Comparison of ENCODE assay signal across 8 cellular contexts in genomic region chr12:39103552-39104165, GRCh38.
DNase-seq lines count a peak whose midpoint lies in the region; ATAC-seq and TF ChIP-seq lines count a peak whose summit lies in the region.

No MANE protein-coding gene starts in this region.

- H3K4me1 Mint-ChIP-seq in activated CD8-positive, alpha-beta T cell treated with anti-CD3 and anti-CD28 coated beads for 36 hours (ENCODE audit: low read depth): no peaks in the 10 kb centered on the region

- H3K36me3 ChIP-seq in DOHH2 (ENCODE audit: control insufficient read depth, low read length) (no peaks in the 10 kb centered on the region), heart left ventricle (no peaks in the 10 kb centered on the region)

- no peaks in the 10 kb centered on the region for H3K9me2 ChIP-seq in DOHH2 (replicated peaks; ENCODE audit: control insufficient read depth, low read length)

- CTCF ChIA-PET in activated CD8-positive, alpha-beta T cell treated with anti-CD3 and anti-CD28 coated beads for 36 hours (lab: Charles Lee): interaction anchor here (0.8 to 2.0 kb wide), 6 partner anchors 10 to 760 kb away, joined by 3 to 5 read pairs (median 4); partner anchors contain the start of gene CPNE8

- TF ChIP-seq CTCF in DOHH2 (IDR thresholded peaks at IDR 0.05; ENCODE audit: low read depth, low read length, poor library complexity, severe bottlenecking) (peak; percentile 72), heart left ventricle (IDR thresholded peaks at IDR 0.05) (peak; percentile 63 to 88 (median 80))
- peak; percentile 62 for TF ChIP-seq CTCF in activated CD8-positive, alpha-beta T cell treated with anti-CD3 and anti-CD28 coated beads for 36 hours (IDR thresholded peaks at IDR 0.05)

- H3K4me2 ChIP-seq in DOHH2 (ENCODE audit: low read length): no peak overlapping the region

- H3K9me3 Mint-ChIP-seq in activated CD8-positive, alpha-beta T cell treated with anti-CD3 and anti-CD28 coated beads for 36 hours: no peaks in the 10 kb centered on the region

- POLR2A ChIA-PET in activated CD8-positive, alpha-beta T cell treated with anti-CD3 and anti-CD28 coated beads for 36 hours (lab: Charles Lee): no interaction called here

- H3K4me1 ChIP-seq in DOHH2 (ENCODE audit: control insufficient read depth, low read length): no peaks in the 10 kb centered on the region
- no peaks in the 10 kb centered on the region for H3K4me1 ChIP-seq in heart left ventricle

- no peaks in the 10 kb centered on the region for H3K27me3 Mint-ChIP-seq in activated CD8-positive, alpha-beta T cell treated with anti-CD3 and anti-CD28 coated beads for 36 hours

- no peaks in the 10 kb centered on the region for H3K9me3 ChIP-seq in DOHH2 (ENCODE audit: control insufficient read depth, insufficient read depth, low read length)
- no peaks in the 10 kb centered on the region for H3K9me3 ChIP-seq in heart left ventricle

- H3F3A ChIP-seq in DOHH2 (ENCODE audit: control insufficient read depth, insufficient read depth): no peaks in the 10 kb centered on the region

- WGBS in heart left ventricle, 4 donors: 29 to 43% (median 41%) methylated on average over 8 of the region's 8 CpGs

- peak; percentile 55 for DNase-seq in NCI-H2107 treated with DMSO at 0.1 percent for 48 hours (lab: John Stamatoyannopoulos, UW; ENCODE audit: unreplicated experiment)
- peak; percentile 5 for DNase-seq in activated CD8-positive, alpha-beta T cell treated with anti-CD3 and anti-CD28 coated beads for 36 hours
- peak in 2 of 5 donors; percentile 19 to 24 for DNase-seq in heart left ventricle
- peak; percentile 57 for DNase-seq in retina
- DNase-seq in activated CD4-positive, alpha-beta T cell treated with anti-CD3 and anti-CD28 coated beads, Interleukin-2, amount 50 U/mL, for 48 hours: no peak

- no peak overlapping the region for H3K4me3 ChIP-seq in DOHH2 (ENCODE audit: low read length)
- no peak overlapping the region for H3K4me3 ChIP-seq in heart left ventricle

- H3K4me3 Mint-ChIP-seq in activated CD8-positive, alpha-beta T cell treated with anti-CD3 and anti-CD28 coated beads for 36 hours: no peak overlapping the region

- peak; percentile 98 for ATAC-seq in GM19328 (IDR thresholded peaks at IDR 0.05; ENCODE audit: unreplicated experiment)
- peak; percentile 90 for ATAC-seq in HG03108 (IDR thresholded peaks at IDR 0.05; ENCODE audit: unreplicated experiment)
- peak; percentile 68 for ATAC-seq in activated CD8-positive, alpha-beta T cell treated with anti-CD3 and anti-CD28 coated beads for 36 hours
- ATAC-seq in heart left ventricle: peak; percentile 81 to 89 (median 88)

- H3K36me3 Mint-ChIP-seq in activated CD8-positive, alpha-beta T cell treated with anti-CD3 and anti-CD28 coated beads for 36 hours (ENCODE audit: low read depth): no peaks in the 10 kb centered on the region

- H3K27ac ChIP-seq in DOHH2 (ENCODE audit: low read depth, low read length) (no peak overlapping the region), heart left ventricle (no peak overlapping the region)

- no peak for TF ChIP-seq POLR2A in heart left ventricle (IDR thresholded peaks at IDR 0.05)

- no peaks in the 10 kb centered on the region for H4K20me1 ChIP-seq in DOHH2 (ENCODE audit: control insufficient read depth, insufficient read depth, low read depth, low read length)

- intact Hi-C loops in activated CD8-positive, alpha-beta T cell treated with anti-CD3 and anti-CD28 coated beads for 36 hours (cut with micrococcal nuclease): loop anchor here (10.0 kb wide), 1 partner anchor 769 kb away; no protein-coding TSS in a partner anchor
- intact Hi-C loops in heart left ventricle (cut with DNase I): loop anchor here (1.0 to 10.0 kb wide), 11 partner anchors 181 to 966 kb away; partner anchors contain the start of gene CPNE8 (in 5 of the 10)

- H3K27ac Mint-ChIP-seq in activated CD8-positive, alpha-beta T cell treated with anti-CD3 and anti-CD28 coated beads for 36 hours: no peak overlapping the region

- H3K27me3 ChIP-seq in DOHH2 (ENCODE audit: control insufficient read depth, low read length): no peaks in the 10 kb centered on the region
- peaks cover 0 to 4% (median 0%) of the 10 kb centered on the region in 9 donors for H3K27me3 ChIP-seq in heart left ventricle

- H3K79me2 ChIP-seq in DOHH2 (ENCODE audit: control insufficient read depth, low read length): no peaks in the 10 kb centered on the region

Comparison
In these comparisons a context has a peak if more than half of its experiments do, and no peak if none do; other contexts are left out.
1. DNase-seq: peak in NCI-H2107 treated with DMSO at 0.1 percent for 48 hours (single experiment), activated CD8-positive, alpha-beta T cell treated with anti-CD3 and anti-CD28 coated beads for 36 hours (single experiment) and retina (single experiment); none in activated CD4-positive, alpha-beta T cell treated with anti-CD3 and anti-CD28 coated beads, Interleukin-2, amount 50 U/mL, for 48 hours (0 of 2).
2. Peak in every context shown above with its lines, with median percentiles within 50 percentile points of each other: CTCF ChIP-seq and ATAC-seq.